In the genomic region with DNA sequence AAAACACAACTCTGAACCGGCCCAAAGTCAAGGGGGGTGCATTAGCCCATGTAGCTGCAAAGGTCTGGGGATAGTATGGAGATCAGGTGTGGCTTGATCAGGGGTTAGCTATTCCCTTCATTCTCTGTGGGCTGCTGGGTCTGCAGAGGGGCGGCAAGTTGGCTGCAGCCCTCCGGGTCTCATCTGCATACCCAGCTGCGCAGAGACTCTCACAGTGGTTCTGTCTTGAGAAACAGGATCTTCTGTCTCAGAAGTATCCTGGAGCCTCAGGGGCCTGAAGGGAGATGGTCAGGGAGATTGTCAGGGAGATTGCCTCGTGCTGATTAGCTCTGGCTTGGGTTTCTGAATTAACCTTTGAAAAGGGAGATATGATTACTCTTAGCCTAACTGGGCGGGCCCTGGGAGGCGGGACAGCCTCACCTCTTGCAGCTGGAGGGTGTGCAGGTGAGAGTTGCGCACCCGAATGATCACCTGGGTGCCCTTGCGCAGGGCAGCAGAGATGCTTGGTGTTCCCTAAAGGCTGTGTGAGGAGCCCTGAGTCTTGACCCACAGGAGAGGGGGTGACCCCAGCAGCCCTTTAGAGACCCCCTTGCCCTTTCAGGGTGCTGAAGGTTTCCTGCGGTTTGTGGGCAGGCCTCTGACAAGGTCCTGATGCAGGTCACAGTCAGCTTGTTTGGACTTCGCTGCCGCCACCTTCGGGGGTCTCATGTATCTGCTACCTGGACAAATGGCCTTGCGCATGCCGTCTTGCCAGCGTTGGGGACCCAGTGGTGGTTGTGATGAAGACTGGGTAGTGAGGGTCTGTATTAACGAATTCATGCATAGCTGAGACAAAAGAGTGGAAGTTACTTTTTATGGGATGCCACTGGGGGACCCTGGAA, we compare ENCODE assay signal across 24 cellular contexts. TPM values are rescaled to one million over a fixed set of nuclear protein-coding genes. Genes with fewer than 3 reads are reported as not detected.
DNase-seq lines count a peak whose midpoint lies in the region; ATAC-seq, FAIRE-seq and TF ChIP-seq lines count a peak whose summit lies in the region.
"Had no signal": no experiment of that assay in that cellular context is flagged by ENCODE, and none has a peak within 500 bp of the region (broad histone marks: within the 10 kb centered on the region; RNA-seq: fewer than 3 reads in every experiment).

No MANE protein-coding gene starts in this region.

- H3K36me3 ChIP-seq in Caco-2 (ENCODE audit: control insufficient read depth, insufficient read depth, low read length) (no peaks in the 10 kb centered on the region; the same call in 1 of the 2 replicates), Karpas-422 (ENCODE audit: insufficient read depth, low read length) (no peaks in the 10 kb centered on the region), mesendoderm (ENCODE audit: control insufficient read depth, insufficient read depth, low read length) (no peaks in the 10 kb centered on the region), small intestine (ENCODE audit: control insufficient read depth in 2 of 2, insufficient read depth in 2 of 2, low read length in 2 of 2) (no peaks in the 10 kb centered on the region)
- no peaks in the 10 kb centered on the region for H3K36me3 ChIP-seq in CD8-positive, alpha-beta memory T cell (ENCODE audit: insufficient read depth, low read length)
- H3K36me3 ChIP-seq: BE2C, Peyer's patch, SJCRH30 had no signal

- intact Hi-C loops in Caco-2 (cut with micrococcal nuclease; ENCODE audit: unreplicated experiment): no loop called here

- H3K23ac ChIP-seq in mesendoderm (ENCODE audit: low read length): peak overlapping the region; percentile 34

- no peak overlapping the region for H2BK120ac ChIP-seq in mesendoderm (ENCODE audit: low read depth, low read length)

- no peak for TF ChIP-seq CTCF in Caco-2 (IDR thresholded peaks at IDR 0.05; ENCODE audit: insufficient read depth in 1 of 2, low read depth in 1 of 2, low read length in 1 of 2, severe bottlenecking in 1 of 2, unreplicated experiment in 1 of 2)

- H4K20me1 ChIP-seq in Karpas-422 (ENCODE audit: insufficient read depth, low read depth, low read length): no peaks in the 10 kb centered on the region

- H3K9ac ChIP-seq in Karpas-422 (ENCODE audit: low read length): no peak overlapping the region
- no peak overlapping the region for H3K9ac ChIP-seq in mesendoderm (ENCODE audit: low read length)

- no peak overlapping the region for H3K4me3 Mint-ChIP-seq in Caco-2 (ENCODE audit: unreplicated experiment)
- H3K4me3 Mint-ChIP-seq in CD8-positive, alpha-beta memory T cell: no peak overlapping the region
- H3K4me3 Mint-ChIP-seq: CD4-positive, alpha-beta T cell had no signal

- no peak overlapping the region for H4K8ac ChIP-seq in mesendoderm (ENCODE audit: low read depth, low read length)

- H3K9me3 ChIP-seq in Caco-2 (no peaks in the 10 kb centered on the region), Karpas-422 (ENCODE audit: low read length) (no peaks in the 10 kb centered on the region), small intestine (ENCODE audit: control insufficient read depth, low read depth) (no peaks in the 10 kb centered on the region)
- no peaks in the 10 kb centered on the region for H3K9me3 ChIP-seq in CD8-positive, alpha-beta memory T cell (ENCODE audit: low read length)
- H3K9me3 ChIP-seq: A549, BE2C, Peyer's patch, SJCRH30 had no signal

- H3K27me3 Mint-ChIP-seq in Caco-2 (ENCODE audit: insufficient read depth, unreplicated experiment): no peaks in the 10 kb centered on the region
- peaks cover 23 to 37% of the 10 kb centered on the region in 2 donors for H3K27me3 Mint-ChIP-seq in CD8-positive, alpha-beta memory T cell

- peaks cover 68% of the 10 kb centered on the region for H3K36me3 Mint-ChIP-seq in Caco-2 (ENCODE audit: insufficient read depth, unreplicated experiment)
- peaks cover 0 to 6% (median 0%) of the 10 kb centered on the region in 3 donors for H3K36me3 Mint-ChIP-seq in CD8-positive, alpha-beta memory T cell

- H2AK5ac ChIP-seq in mesendoderm (ENCODE audit: low read length): no peak overlapping the region

- DNase-seq in Caco-2: no peak
- DNase-seq in Karpas-422: no peak
- DNase-seq in mesendoderm: peak; percentile 32
- peak; percentile 47 for DNase-seq in small intestine
- DNase-seq in NOMO-1 (lab: John Stamatoyannopoulos, UW; ENCODE audit: unreplicated experiment in 2 of 2): no peak
- no peak for DNase-seq in CD8-positive, alpha-beta memory T cell
- DNase-seq: BE2C; CD4-positive, alpha-beta T cell; DND-41; KG1; NCI-H1092 treated with DMSO at 0.1 percent for 48 hours; NCI-H1436 treated with DMSO at 0.1 percent for 48 hours; NCI-H1930; NCI-H226; NCI-H510A treated with DMSO at 0.1 percent for 48 hours; NCI-H774; SJCRH30 had no signal

- H3K56ac ChIP-seq in mesendoderm (ENCODE audit: low read length): no peak overlapping the region

- H2BK15ac ChIP-seq in mesendoderm (replicated peaks; ENCODE audit: low read depth): no peak overlapping the region

- H3K4me1 Mint-ChIP-seq in Caco-2 (ENCODE audit: low read depth, unreplicated experiment): peaks cover 32% of the 10 kb centered on the region
- H3K4me1 Mint-ChIP-seq in CD8-positive, alpha-beta memory T cell: peaks cover 0 to under 1% (median 0%) of the 10 kb centered on the region in 3 donors

- H3K9me2 ChIP-seq in Karpas-422 (replicated peaks; ENCODE audit: insufficient read depth, low read length): no peaks in the 10 kb centered on the region

- FAIRE-seq in small intestine (lab: Jason Lieb, UNC): no peak
- FAIRE-seq: A549, GM12891 had no signal

- no CpG with 5 or more reads among the region's 18 CpGs for WGBS in mesendoderm (ENCODE audit: extremely low coverage, insufficient coverage, low lambda C conversion rate)
- WGBS in small intestine, 3 donors: 56 to 81% (median 75%) methylated on average over 18 of the region's 18 CpGs

- H2BK5ac ChIP-seq in mesendoderm (ENCODE audit: low read length): no peak overlapping the region

- peak overlapping the region; percentile 18 for H3K27ac Mint-ChIP-seq in Caco-2 (ENCODE audit: unreplicated experiment)
- H3K27ac Mint-ChIP-seq in CD8-positive, alpha-beta memory T cell: peak overlapping the region in 1 of 8 donors; percentile 43
- H3K27ac Mint-ChIP-seq: CD4-positive, alpha-beta T cell had no signal

- H3K27me3 ChIP-seq in Caco-2 (replicated peaks; ENCODE audit: control insufficient read depth, insufficient read depth, low read length) (no peaks in the 10 kb centered on the region), Karpas-422 (ENCODE audit: low read length) (no peaks in the 10 kb centered on the region), mesendoderm (ENCODE audit: insufficient read depth, low read length, poor library complexity) (no peaks in the 10 kb centered on the region), small intestine (ENCODE audit: control insufficient read depth in 2 of 2, insufficient read depth in 2 of 2, low read length in 2 of 2) (no peaks in the 10 kb centered on the region)
- H3K27me3 ChIP-seq in CD8-positive, alpha-beta memory T cell (ENCODE audit: insufficient read depth, low read length, poor library complexity, severe bottlenecking): no peaks in the 10 kb centered on the region
- H3K27me3 ChIP-seq: BE2C, Peyer's patch, SJCRH30 had no signal

- POLR2A ChIA-PET in Caco-2 (lab: Charles Lee): no interaction called here
- POLR2A ChIA-PET in CD8-positive, alpha-beta memory T cell (lab: Charles Lee): no interaction called here

- H3K4ac ChIP-seq in mesendoderm (ENCODE audit: low read depth, low read length): no peak overlapping the region

- H4K5ac ChIP-seq in mesendoderm (ENCODE audit: low read length): no peak overlapping the region

- H3K79me2 ChIP-seq in Karpas-422 (ENCODE audit: low read length) (no peaks in the 10 kb centered on the region), mesendoderm (ENCODE audit: control insufficient read depth, insufficient read depth, low read length) (peaks cover 1% of the 10 kb centered on the region)

- no peak overlapping the region for H3K27ac ChIP-seq in Karpas-422 (ENCODE audit: low read length)
- no peak overlapping the region for H3K27ac ChIP-seq in mesendoderm (ENCODE audit: low read depth, low read length)
- H3K27ac ChIP-seq in small intestine (ENCODE audit: low read depth in 1 of 2, low read length in 1 of 2): no peak overlapping the region
- no peak overlapping the region for H3K27ac ChIP-seq in CD8-positive, alpha-beta memory T cell (ENCODE audit: low read depth, low read length)
- H3K27ac ChIP-seq: A549, Peyer's patch, SJCRH30 had no signal

- CTCF ChIA-PET in Caco-2 (lab: Charles Lee): interaction anchor here (0.5 to 0.9 kb wide), 2 partner anchors 134 to 156 kb away, joined by 3 read pairs; no protein-coding TSS in a partner anchor
- CTCF ChIA-PET in CD8-positive, alpha-beta memory T cell (lab: Charles Lee): no interaction called here

- H3K4me2 ChIP-seq in Karpas-422 (ENCODE audit: low read depth, low read length, poor library complexity, severe bottlenecking) (peak overlapping the region; percentile 47), mesendoderm (ENCODE audit: low read length) (no peak overlapping the region)
- H3K4me2 ChIP-seq: A549 had no signal

- no peaks in the 10 kb centered on the region for H3K9me3 Mint-ChIP-seq in Caco-2 (ENCODE audit: unreplicated experiment)
- peaks cover 0 to 6% (median 2%) of the 10 kb centered on the region in 5 donors for H3K9me3 Mint-ChIP-seq in CD8-positive, alpha-beta memory T cell

- H3K4me3 ChIP-seq in Caco-2 (ENCODE audit: low read depth, low read length) (no peak overlapping the region), Karpas-422 (ENCODE audit: low read length) (no peak overlapping the region), mesendoderm (ENCODE audit: low read length) (no peak overlapping the region), small intestine (ENCODE audit: low read depth in 1 of 2, low read length in 2 of 2) (no peak overlapping the region)
- no peak overlapping the region for H3K4me3 ChIP-seq in CD8-positive, alpha-beta memory T cell (ENCODE audit: low read length)
- H3K4me3 ChIP-seq: A549, Peyer's patch, SJCRH30 had no signal

- H3K4me1 ChIP-seq in Caco-2: peaks cover 48% of the 10 kb centered on the region
- peaks cover 18% of the 10 kb centered on the region for H3K4me1 ChIP-seq in Karpas-422 (ENCODE audit: low read length)
- peaks cover 10% of the 10 kb centered on the region for H3K4me1 ChIP-seq in mesendoderm (ENCODE audit: control insufficient read depth, low read depth, low read length)
- H3K4me1 ChIP-seq in small intestine (ENCODE audit: control insufficient read depth in 2 of 2, insufficient read depth in 1 of 2, low read depth in 1 of 2, low read length in 1 of 2): peaks cover 0 to 6% of the 10 kb centered on the region in 2 donors
- H3K4me1 ChIP-seq in CD8-positive, alpha-beta memory T cell (ENCODE audit: insufficient read depth, low read length): no peaks in the 10 kb centered on the region
- H3K4me1 ChIP-seq: SJCRH30 had no signal

- peaks cover 8% of the 10 kb centered on the region for H3K79me1 ChIP-seq in mesendoderm (ENCODE audit: low read length)

- H2AFZ ChIP-seq in Karpas-422 (ENCODE audit: low read length): no peak overlapping the region

- BruUV-seq in Caco-2 (replicated peaks; lab: Mats Ljungman, UMichigan): no TSS peak

- no peak overlapping the region for H3K18ac ChIP-seq in mesendoderm (ENCODE audit: low read length)

- ATAC-seq in HG03432 (IDR thresholded peaks at IDR 0.05; ENCODE audit: unreplicated experiment): no peak

RNA-seq across cellular contexts. Expression of a gene that starts 7.3 kb away (rescaled TPM):
- 81.5 and 90.5 TPM in 2 replicates for total RNA-seq in Caco-2 (2022)
- total RNA-seq in Karpas-422 (2014; rRNA removed; shearing (Covaris generic); ENCODE audit: low replicate concordance): not detected in 2 replicates
- 26.7 TPM for polyA plus RNA-seq in mesendoderm (2013, experiment 1 of 2)
- 27.5 TPM for polyA plus RNA-seq in mesendoderm (2013, experiment 2 of 2)
- polyA plus RNA-seq in small intestine: 10 to 100 TPM in 1 of 3 donors, 1 to 10 TPM in 2; 1.6 to 11.9 (median 6.8) TPM
- under 1 TPM; 0.42 to 0.49 TPM for total RNA-seq in CD8-positive, alpha-beta memory T cell
- polyA plus RNA-seq in CD8-positive, alpha-beta memory T cell: not detected
- total RNA-seq: H4, HT1080, OCI-LY7 had no signal

RNA-seq across cellular contexts. Expression of a gene that starts 57.7 kb away (rescaled TPM):
- total RNA-seq in Caco-2 (2022): 74.8 and 82.8 TPM in 2 replicates
- total RNA-seq in Karpas-422 (2014; rRNA removed; shearing (Covaris generic); ENCODE audit: low replicate concordance): not detected in 2 replicates
- polyA plus RNA-seq in mesendoderm (2013, experiment 1 of 2): 9.1 TPM
- 9.0 TPM for polyA plus RNA-seq in mesendoderm (2013, experiment 2 of 2)
- 10 to 100 TPM; 37.0 to 80.5 (median 73.1) TPM for polyA plus RNA-seq in small intestine
- 10 to 100 TPM; 26.4 to 29.9 TPM for total RNA-seq in CD8-positive, alpha-beta memory T cell
- polyA plus RNA-seq in CD8-positive, alpha-beta memory T cell: 175 TPM

Comparison
In these comparisons a context has a peak if more than half of its experiments do, and no peak if none do; other contexts are left out.
1. DNase-seq: peak in mesendoderm (single experiment) and small intestine (single experiment); none in Caco-2 (0 of 2), Karpas-422 (single experiment), NOMO-1 (0 of 2) and CD8-positive, alpha-beta memory T cell (0 of 5).
2. RNA of a gene that starts 7.3 kb away (total RNA-seq): 81.5 to 90.5 TPM in Caco-2; 0.42 to 0.49 TPM in CD8-positive, alpha-beta memory T cell and not detected in Karpas-422; every median in the first group is over 10 times any median in the second.
3. RNA of a gene that starts 57.7 kb away (total RNA-seq): 74.8 to 82.8 TPM in Caco-2 and 26.4 to 29.9 TPM in CD8-positive, alpha-beta memory T cell; not detected in Karpas-422; every median in the first group is over 10 times any median in the second.